ENCODE assay signal across 8 cellular contexts in the genomic region with DNA sequence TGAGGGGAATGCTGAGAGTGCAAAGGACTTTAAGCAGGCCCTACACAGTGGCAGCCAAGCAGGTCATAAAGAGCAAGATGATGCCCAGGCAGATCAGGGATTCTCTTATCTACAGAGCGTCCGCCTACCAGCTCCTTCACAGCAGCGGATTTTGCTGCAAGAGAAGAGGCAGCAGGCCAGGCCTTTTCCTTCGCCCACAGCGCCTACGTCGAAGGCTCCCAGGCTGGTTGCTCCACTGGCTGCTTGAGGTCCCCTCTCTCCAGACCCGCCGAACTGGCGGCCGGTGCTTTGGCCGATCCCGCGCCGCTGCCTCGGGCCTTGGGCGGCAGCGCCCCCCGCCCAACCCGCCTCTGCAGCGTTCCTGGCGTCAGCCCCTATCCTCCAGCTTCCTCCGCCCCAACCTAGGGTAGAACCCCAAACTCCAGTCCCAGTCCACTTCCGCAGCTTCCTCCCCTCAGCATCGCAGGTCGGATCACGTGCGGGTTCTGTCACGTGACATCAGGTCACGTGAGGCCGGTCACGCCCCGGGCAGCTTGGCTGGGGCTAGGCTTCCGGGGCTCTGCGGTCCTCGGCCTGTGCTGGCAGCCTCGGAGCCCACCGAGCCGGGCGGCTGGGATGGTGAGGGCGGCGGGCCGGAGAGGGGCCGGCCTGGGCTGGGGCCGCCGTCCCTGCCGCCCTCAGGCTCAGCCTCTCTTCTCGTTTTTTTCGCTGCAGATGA. TPM values are rescaled to one million over a fixed set of nuclear protein-coding genes. Genes with fewer than 3 reads are reported as not detected.
DNase-seq lines count a peak whose midpoint lies in the region; ATAC-seq and TF ChIP-seq lines count a peak whose summit lies in the region.
"Not testable (repeated sequence)": the region's sequence is repeated elsewhere in the genome, so short reads cannot be mapped to it uniquely, and the experiment has no call there.

A gene with protein sequence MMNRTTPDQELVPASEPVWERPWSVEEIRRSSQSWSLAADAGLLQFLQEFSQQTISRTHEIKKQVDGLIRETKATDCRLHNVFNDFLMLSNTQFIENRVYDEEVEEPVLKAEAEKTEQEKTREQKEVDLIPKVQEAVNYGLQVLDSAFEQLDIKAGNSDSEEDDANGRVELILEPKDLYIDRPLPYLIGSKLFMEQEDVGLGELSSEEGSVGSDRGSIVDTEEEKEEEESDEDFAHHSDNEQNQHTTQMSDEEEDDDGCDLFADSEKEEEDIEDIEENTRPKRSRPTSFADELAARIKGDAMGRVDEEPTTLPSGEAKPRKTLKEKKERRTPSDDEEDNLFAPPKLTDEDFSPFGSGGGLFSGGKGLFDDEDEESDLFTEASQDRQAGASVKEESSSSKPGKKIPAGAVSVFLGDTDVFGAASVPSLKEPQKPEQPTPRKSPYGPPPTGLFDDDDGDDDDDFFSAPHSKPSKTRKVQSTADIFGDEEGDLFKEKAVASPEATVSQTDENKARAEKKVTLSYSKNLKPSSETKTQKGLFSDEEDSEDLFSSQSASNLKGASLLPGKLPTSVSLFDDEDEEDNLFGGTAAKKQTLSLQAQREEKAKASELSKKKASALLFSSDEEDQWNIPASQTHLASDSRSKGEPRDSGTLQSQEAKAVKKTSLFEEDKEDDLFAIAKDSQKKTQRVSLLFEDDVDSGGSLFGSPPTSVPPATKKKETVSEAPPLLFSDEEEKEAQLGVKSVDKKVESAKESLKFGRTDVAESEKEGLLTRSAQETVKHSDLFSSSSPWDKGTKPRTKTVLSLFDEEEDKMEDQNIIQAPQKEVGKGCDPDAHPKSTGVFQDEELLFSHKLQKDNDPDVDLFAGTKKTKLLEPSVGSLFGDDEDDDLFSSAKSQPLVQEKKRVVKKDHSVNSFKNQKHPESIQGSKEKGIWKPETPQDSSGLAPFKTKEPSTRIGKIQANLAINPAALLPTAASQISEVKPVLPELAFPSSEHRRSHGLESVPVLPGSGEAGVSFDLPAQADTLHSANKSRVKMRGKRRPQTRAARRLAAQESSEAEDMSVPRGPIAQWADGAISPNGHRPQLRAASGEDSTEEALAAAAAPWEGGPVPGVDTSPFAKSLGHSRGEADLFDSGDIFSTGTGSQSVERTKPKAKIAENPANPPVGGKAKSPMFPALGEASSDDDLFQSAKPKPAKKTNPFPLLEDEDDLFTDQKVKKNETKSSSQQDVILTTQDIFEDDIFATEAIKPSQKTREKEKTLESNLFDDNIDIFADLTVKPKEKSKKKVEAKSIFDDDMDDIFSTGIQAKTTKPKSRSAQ (N-terminal part only) (plus strand): TSS at position 564 of the 718 bp plus-strand sequence. CDS start 52 bp downstream, at position 616.

- CTCF ChIA-PET in activated CD4-positive, alpha-beta T cell treated with anti-CD3 and anti-CD28 coated beads for 36 hours (lab: Charles Lee): not testable (repeated sequence)

- peak; percentile 65 for TF ChIP-seq POLR2A in GM19099 (IDR thresholded peaks at IDR 0.05; ENCODE audit: extremely low read depth, insufficient read length, low read depth)

- not testable (repeated sequence) for TF ChIP-seq CTCF in AG10803 (conservative IDR thresholded peaks at IDR 0.05; ENCODE audit: low read length)

- peak within 1 kb of the TSS; percentile 84 for H3K4me3 Mint-ChIP-seq in activated CD4-positive, alpha-beta T cell treated with anti-CD3 and anti-CD28 coated beads for 36 hours

- H3K9me3 Mint-ChIP-seq in activated CD4-positive, alpha-beta T cell treated with anti-CD3 and anti-CD28 coated beads for 36 hours (ENCODE audit: low read depth): not testable (repeated sequence)

- H3K36me3 Mint-ChIP-seq in activated CD4-positive, alpha-beta T cell treated with anti-CD3 and anti-CD28 coated beads for 36 hours (ENCODE audit: low read depth): not testable (repeated sequence)

- H3K27ac Mint-ChIP-seq in activated CD4-positive, alpha-beta T cell treated with anti-CD3 and anti-CD28 coated beads for 36 hours: peak within 1 kb of the TSS; percentile 85

- H3K4me1 Mint-ChIP-seq in activated CD4-positive, alpha-beta T cell treated with anti-CD3 and anti-CD28 coated beads for 36 hours: peaks cover 11% of the 10 kb centered on the region

- DNase-seq in AG10803 (ENCODE audit: low read depth): peak; percentile 61
- peak; percentile 7 for DNase-seq in NCI-H510A treated with DMSO at 0.1 percent for 48 hours (lab: John Stamatoyannopoulos, UW)
- DNase-seq in activated CD4-positive, alpha-beta T cell treated with anti-CD3 and anti-CD28 coated beads for 36 hours: peak; percentile 99
- DNase-seq in cerebellar nuclear complex (lab: John Stamatoyannopoulos, UW): peak; percentile 21 to 28
- peak; percentile 58 for DNase-seq in iris pigment epithelial cell (ENCODE audit: low read depth)
- peak; percentile 91 for DNase-seq in stimulated activated CD4-positive, alpha-beta T cell treated with anti-CD3 and anti-CD28 coated beads, Interleukin-12 subunit alpha, Interleukin-12 subunit beta, amount 100 ng/mL, for 24 hours (ENCODE audit: low read depth in 2 of 2)

- not testable (repeated sequence) for H3K27me3 Mint-ChIP-seq in activated CD4-positive, alpha-beta T cell treated with anti-CD3 and anti-CD28 coated beads for 36 hours

- peak; percentile 91 for ATAC-seq in HG03342 (IDR thresholded peaks at IDR 0.05; ENCODE audit: unreplicated experiment)
- peak; percentile 93 for ATAC-seq in activated CD4-positive, alpha-beta T cell treated with anti-CD3 and anti-CD28 coated beads for 36 hours

- POLR2A ChIA-PET in activated CD4-positive, alpha-beta T cell treated with anti-CD3 and anti-CD28 coated beads for 36 hours (lab: Charles Lee): not testable (repeated sequence)

- intact Hi-C loops in activated CD4-positive, alpha-beta T cell treated with anti-CD3 and anti-CD28 coated beads for 36 hours (cut with DNase I, micrococcal nuclease): loop anchor here in 1 of 2 experiments (1.0 to 2.0 kb wide), 2 partner anchors 262 to 303 kb away; partner anchors contain the start of gene NCOA4

- peak within 1 kb of the TSS; percentile 65 for H3K4me3 ChIP-seq in AG10803 (ENCODE audit: low read length)

RNA-seq across cellular contexts. Expression of the gene that starts here (rescaled TPM):
- total RNA-seq in activated CD4-positive, alpha-beta T cell treated with anti-CD3 and anti-CD28 coated beads for 36 hours: 10 to 100 TPM; 33.0 to 33.8 TPM

Comparison
In these comparisons a context has a peak if more than half of its experiments do, and no peak if none do; other contexts are left out.
1. Peak in every context shown above with its lines: DNase-seq, ATAC-seq and H3K4me3 ChIP-seq.
2. DNase-seq: peak in every context shown above with its lines; median percentile 99 in activated CD4-positive, alpha-beta T cell treated with anti-CD3 and anti-CD28 coated beads for 36 hours; 91 in stimulated activated CD4-positive, alpha-beta T cell treated with anti-CD3 and anti-CD28 coated beads, Interleukin-12 subunit alpha, Interleukin-12 subunit beta, amount 100 ng/mL, for 24 hours; 61 in AG10803; 58 in iris pigment epithelial cell; 24 in cerebellar nuclear complex; 7 in NCI-H510A treated with DMSO at 0.1 percent for 48 hours.